ENCODE assay signal across 1 cellular context in genomic region chr3:15781637-15782402, GRCh38.
TF ChIP-seq lines count a peak whose summit lies in the region.

No MANE protein-coding gene starts in this region.

TF ChIP-seq in WTC11, 78 proteins besides CTCF, POLR2A, EP300 and RAD21 (continued from another document):
- no peak for TF ChIP-seq ARID4B (CRISPR knock-in tag; IDR thresholded peaks at IDR 0.05; ENCODE audit: borderline replicate concordance)
- TF ChIP-seq ATF6 (CRISPR knock-in tag; IDR thresholded peaks at IDR 0.05), result no peak
- TF ChIP-seq GTF2I (CRISPR knock-in tag; conservative IDR thresholded peaks at IDR 0.05), result no peak
- no peak for TF ChIP-seq ELF4 (CRISPR knock-in tag; IDR thresholded peaks at IDR 0.05; ENCODE audit: low read depth)
- no peak for TF ChIP-seq MYBL2 (CRISPR knock-in tag; IDR thresholded peaks at IDR 0.05)
- no peak for TF ChIP-seq SP1 (CRISPR knock-in tag; conservative IDR thresholded peaks at IDR 0.05)
